Comparison of ENCODE assay signal across 1 cellular context in the genomic region with DNA sequence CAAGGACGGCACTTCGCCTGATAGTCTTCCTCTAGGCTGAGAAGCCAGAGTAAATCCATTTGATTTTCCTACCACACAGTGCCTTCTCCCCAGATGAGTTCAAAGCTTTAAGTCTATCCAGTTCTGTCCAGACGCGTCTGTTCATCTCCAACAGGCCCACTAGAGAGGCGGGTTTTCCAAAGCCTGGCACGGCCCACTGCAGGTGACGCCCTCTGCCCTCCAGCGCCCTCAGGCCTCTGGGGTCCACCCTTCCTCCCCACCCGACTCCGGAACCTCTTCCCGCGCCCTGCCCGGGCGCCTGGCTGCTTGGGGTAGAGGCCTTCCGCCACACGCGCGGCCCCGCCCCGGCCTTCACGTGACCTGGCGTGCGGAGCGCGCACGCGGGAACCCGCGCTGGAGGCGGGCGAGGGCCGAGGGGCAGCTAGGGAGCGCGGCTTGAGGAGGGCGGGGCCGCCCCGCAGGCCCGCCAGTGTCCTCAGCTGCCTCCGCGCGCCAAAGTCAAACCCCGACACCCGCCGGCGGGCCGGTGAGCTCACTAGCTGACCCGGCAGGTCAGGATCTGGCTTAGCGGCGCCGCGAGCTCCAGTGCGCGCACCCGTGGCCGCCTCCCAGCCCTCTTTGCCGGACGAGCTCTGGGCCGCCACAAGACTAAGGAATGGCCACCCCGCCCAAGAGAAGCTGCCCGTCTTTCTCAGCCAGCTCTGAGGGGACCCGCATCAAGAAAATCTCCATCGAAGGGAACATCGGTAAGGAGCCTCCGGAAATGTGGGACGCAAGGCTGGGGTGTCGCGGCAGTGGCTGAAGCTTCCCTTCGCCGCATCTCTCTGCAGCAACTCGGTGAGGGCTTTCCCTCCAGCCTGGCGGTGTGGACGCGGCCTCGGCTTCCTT.
A peak's percentile ranks its signal among the peaks of the same experiment; 100 is the strongest.
TF ChIP-seq lines count a peak whose summit lies in the region.

Gene DCK, plus strand, starts transcription at position 469 of the 888 bp plus-strand sequence. Its CDS starts 187 bp downstream, at position 656.

TF ChIP-seq in K562, 482 proteins besides CTCF, POLR2A, EP300 and RAD21 (continued from another document and continues in another):
- no peak for TF ChIP-seq ELK3 (CRISPR knock-in tag; IDR thresholded peaks at IDR 0.05)
- TF ChIP-seq ZFP36 (IDR thresholded peaks at IDR 0.05; ENCODE audit: low read depth, low read length, partially characterized antibody): no peak
- no peak for TF ChIP-seq SRSF9 (IDR thresholded peaks at IDR 0.05; ENCODE audit: borderline replicate concordance, low read depth, low read length)
- TF ChIP-seq MTA2 (IDR thresholded peaks at IDR 0.05; ENCODE audit: low read depth): no peak
- TF ChIP-seq ZNF589 (CRISPR knock-in tag; IDR thresholded peaks at IDR 0.05; ENCODE audit: low read depth): peak; percentile 62; the same call in 1 of the 2 replicates
- TF ChIP-seq SRSF3 (IDR thresholded peaks at IDR 0.05; ENCODE audit: insufficient read depth, low read length): no peak
- TF ChIP-seq, protein P1, sequence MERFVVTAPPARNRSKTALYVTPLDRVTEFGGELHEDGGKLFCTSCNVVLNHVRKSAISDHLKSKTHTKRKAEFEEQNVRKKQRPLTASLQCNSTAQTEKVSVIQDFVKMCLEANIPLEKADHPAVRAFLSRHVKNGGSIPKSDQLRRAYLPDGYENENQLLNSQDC (CRISPR knock-in tag; IDR thresholded peaks at IDR 0.05): no peak
- peak; percentile 32; the same call in 1 of the 2 replicates for TF ChIP-seq SMARCA4 (IDR thresholded peaks at IDR 0.05)
- peak; percentile 76; the same call in 1 of the 2 replicates for TF ChIP-seq CBX1 (IDR thresholded peaks at IDR 0.05; ENCODE audit: low read depth)
- TF ChIP-seq CREM (IDR thresholded peaks at IDR 0.05; ENCODE audit: low read depth): no peak; the same call in none of the 2 replicates
- no peak for TF ChIP-seq BRD9 (IDR thresholded peaks at IDR 0.05; ENCODE audit: low read depth, partially characterized antibody)
- TF ChIP-seq SMC3 (conservative IDR thresholded peaks at IDR 0.05; ENCODE audit: insufficient read depth, low read depth, low read length): no peak
- no peak for TF ChIP-seq SMAD1 (IDR thresholded peaks at IDR 0.05; ENCODE audit: low read depth, low read length, partially characterized antibody)
- no peak for TF ChIP-seq ESRRB (CRISPR knock-in tag; IDR thresholded peaks at IDR 0.05; ENCODE audit: borderline replicate concordance)
- no peak for TF ChIP-seq KAT8 (IDR thresholded peaks at IDR 0.05; ENCODE audit: low read depth)
- TF ChIP-seq POLR2H (tag; IDR thresholded peaks at IDR 0.05; ENCODE audit: low read depth): peak; percentile 80
- TF ChIP-seq, protein P2, sequence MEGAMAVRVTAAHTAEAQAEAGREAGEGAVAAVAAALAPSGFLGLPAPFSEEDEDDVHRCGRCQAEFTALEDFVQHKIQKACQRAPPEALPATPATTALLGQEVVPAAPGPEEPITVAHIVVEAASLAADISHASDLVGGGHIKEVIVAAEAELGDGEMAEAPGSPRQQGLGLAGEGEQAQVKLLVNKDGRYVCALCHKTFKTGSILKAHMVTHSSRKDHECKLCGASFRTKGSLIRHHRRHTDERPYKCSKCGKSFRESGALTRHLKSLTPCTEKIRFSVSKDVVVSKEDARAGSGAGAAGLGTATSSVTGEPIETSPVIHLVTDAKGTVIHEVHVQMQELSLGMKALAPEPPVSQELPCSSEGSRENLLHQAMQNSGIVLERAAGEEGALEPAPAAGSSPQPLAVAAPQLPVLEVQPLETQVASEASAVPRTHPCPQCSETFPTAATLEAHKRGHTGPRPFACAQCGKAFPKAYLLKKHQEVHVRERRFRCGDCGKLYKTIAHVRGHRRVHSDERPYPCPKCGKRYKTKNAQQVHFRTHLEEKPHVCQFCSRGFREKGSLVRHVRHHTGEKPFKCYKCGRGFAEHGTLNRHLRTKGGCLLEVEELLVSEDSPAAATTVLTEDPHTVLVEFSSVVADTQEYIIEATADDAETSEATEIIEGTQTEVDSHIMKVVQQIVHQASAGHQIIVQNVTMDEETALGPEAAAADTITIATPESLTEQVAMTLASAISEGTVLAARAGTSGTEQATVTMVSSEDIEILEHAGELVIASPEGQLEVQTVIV (CRISPR knock-in tag; IDR thresholded peaks at IDR 0.05; ENCODE audit: borderline replicate concordance): no peak
- no peak for TF ChIP-seq RBM39 (optimal IDR thresholded peaks at IDR 0.05; ENCODE audit: low read depth, low read length)
- no peak for TF ChIP-seq ZNF830 (CRISPR knock-in tag; IDR thresholded peaks at IDR 0.05)
- TF ChIP-seq ZSCAN29 (IDR thresholded peaks at IDR 0.05): peak; percentile 93
- TF ChIP-seq, protein P3, sequence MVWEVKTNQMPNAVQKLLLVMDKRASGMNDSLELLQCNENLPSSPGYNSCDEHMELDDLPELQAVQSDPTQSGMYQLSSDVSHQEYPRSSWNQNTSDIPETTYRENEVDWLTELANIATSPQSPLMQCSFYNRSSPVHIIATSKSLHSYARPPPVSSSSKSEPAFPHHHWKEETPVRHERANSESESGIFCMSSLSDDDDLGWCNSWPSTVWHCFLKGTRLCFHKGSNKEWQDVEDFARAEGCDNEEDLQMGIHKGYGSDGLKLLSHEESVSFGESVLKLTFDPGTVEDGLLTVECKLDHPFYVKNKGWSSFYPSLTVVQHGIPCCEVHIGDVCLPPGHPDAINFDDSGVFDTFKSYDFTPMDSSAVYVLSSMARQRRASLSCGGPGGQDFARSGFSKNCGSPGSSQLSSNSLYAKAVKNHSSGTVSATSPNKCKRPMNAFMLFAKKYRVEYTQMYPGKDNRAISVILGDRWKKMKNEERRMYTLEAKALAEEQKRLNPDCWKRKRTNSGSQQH (CRISPR knock-in tag; IDR thresholded peaks at IDR 0.05): no peak
- TF ChIP-seq, protein P4, sequence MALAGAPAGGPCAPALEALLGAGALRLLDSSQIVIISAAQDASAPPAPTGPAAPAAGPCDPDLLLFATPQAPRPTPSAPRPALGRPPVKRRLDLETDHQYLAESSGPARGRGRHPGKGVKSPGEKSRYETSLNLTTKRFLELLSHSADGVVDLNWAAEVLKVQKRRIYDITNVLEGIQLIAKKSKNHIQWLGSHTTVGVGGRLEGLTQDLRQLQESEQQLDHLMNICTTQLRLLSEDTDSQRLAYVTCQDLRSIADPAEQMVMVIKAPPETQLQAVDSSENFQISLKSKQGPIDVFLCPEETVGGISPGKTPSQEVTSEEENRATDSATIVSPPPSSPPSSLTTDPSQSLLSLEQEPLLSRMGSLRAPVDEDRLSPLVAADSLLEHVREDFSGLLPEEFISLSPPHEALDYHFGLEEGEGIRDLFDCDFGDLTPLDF (CRISPR knock-in tag; IDR thresholded peaks at IDR 0.05): peak; percentile 97
- TF ChIP-seq CHD4 (IDR thresholded peaks at IDR 0.05; ENCODE audit: insufficient read depth, insufficient replicate concordance, low read depth, low read length, poor library complexity, severe bottlenecking): no peak
- no peak for TF ChIP-seq CEBPB (tag; IDR thresholded peaks at IDR 0.05)
- no peak for TF ChIP-seq SMARCB1 (IDR thresholded peaks at IDR 0.05; ENCODE audit: insufficient read length, low read depth)
- no peak for TF ChIP-seq COPS2 (conservative IDR thresholded peaks at IDR 0.05)
- TF ChIP-seq CBX5 (IDR thresholded peaks at IDR 0.05; ENCODE audit: borderline replicate concordance, low read depth): no peak
- 0 out of 2 replicates have a peak, but pooled peaks have one; percentile 8 for TF ChIP-seq CREB1 (IDR thresholded peaks at IDR 0.05)
- TF ChIP-seq CREB1 (CRISPR knock-in tag; IDR thresholded peaks at IDR 0.05): no peak
- TF ChIP-seq ZC3H8 (IDR thresholded peaks at IDR 0.05): no peak
- no peak for TF ChIP-seq U2AF2 (optimal IDR thresholded peaks at IDR 0.05; ENCODE audit: low read depth, low read length)
- TF ChIP-seq FOS (IDR thresholded peaks at IDR 0.05; ENCODE audit: extremely low read depth, insufficient read length): no peak
- peak; percentile 92 for TF ChIP-seq E2F4 (CRISPR knock-in tag; IDR thresholded peaks at IDR 0.05; ENCODE audit: low read depth)
- TF ChIP-seq DACH1 (IDR thresholded peaks at IDR 0.05; ENCODE audit: partially characterized antibody): no peak
- no peak for TF ChIP-seq ZNF347 (CRISPR knock-in tag; IDR thresholded peaks at IDR 0.05; ENCODE audit: low read depth)
- peak; percentile 79; the same call in 1 of the 2 replicates for TF ChIP-seq OTX1 (CRISPR knock-in tag; IDR thresholded peaks at IDR 0.05)
- TF ChIP-seq HSF4 (CRISPR knock-in tag; IDR thresholded peaks at IDR 0.05; ENCODE audit: borderline replicate concordance): no peak
- no peak for TF ChIP-seq ARID3B (CRISPR knock-in tag; IDR thresholded peaks at IDR 0.05; ENCODE audit: borderline replicate concordance)
- TF ChIP-seq PHF21A (IDR thresholded peaks at IDR 0.05; ENCODE audit: borderline replicate concordance, low read depth): no peak
- TF ChIP-seq, protein P5, sequence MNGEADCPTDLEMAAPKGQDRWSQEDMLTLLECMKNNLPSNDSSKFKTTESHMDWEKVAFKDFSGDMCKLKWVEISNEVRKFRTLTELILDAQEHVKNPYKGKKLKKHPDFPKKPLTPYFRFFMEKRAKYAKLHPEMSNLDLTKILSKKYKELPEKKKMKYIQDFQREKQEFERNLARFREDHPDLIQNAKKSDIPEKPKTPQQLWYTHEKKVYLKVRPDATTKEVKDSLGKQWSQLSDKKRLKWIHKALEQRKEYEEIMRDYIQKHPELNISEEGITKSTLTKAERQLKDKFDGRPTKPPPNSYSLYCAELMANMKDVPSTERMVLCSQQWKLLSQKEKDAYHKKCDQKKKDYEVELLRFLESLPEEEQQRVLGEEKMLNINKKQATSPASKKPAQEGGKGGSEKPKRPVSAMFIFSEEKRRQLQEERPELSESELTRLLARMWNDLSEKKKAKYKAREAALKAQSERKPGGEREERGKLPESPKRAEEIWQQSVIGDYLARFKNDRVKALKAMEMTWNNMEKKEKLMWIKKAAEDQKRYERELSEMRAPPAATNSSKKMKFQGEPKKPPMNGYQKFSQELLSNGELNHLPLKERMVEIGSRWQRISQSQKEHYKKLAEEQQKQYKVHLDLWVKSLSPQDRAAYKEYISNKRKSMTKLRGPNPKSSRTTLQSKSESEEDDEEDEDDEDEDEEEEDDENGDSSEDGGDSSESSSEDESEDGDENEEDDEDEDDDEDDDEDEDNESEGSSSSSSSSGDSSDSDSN (IDR thresholded peaks at IDR 0.05; ENCODE audit: borderline replicate concordance in 1 of 2, low read depth in 2 of 2, low read length in 2 of 2): peak; percentile 85 to 92; a peak in 3 of 4 replicates
- TF ChIP-seq BRF2 (IDR thresholded peaks at IDR 0.05; ENCODE audit: borderline replicate concordance, insufficient read depth, insufficient read length): no peak
- TF ChIP-seq BRF1 (IDR thresholded peaks at IDR 0.05; ENCODE audit: borderline replicate concordance, extremely low read depth, insufficient read length): no peak
- peak; percentile 70 for TF ChIP-seq ZNF431 (CRISPR knock-in tag; IDR thresholded peaks at IDR 0.05)
- TF ChIP-seq KLF10 (CRISPR knock-in tag; IDR thresholded peaks at IDR 0.05): no peak
- peak; percentile 73; the same call in 1 of the 2 replicates for TF ChIP-seq PML (IDR thresholded peaks at IDR 0.05; ENCODE audit: low read length)
- TF ChIP-seq SETDB1 (IDR thresholded peaks at IDR 0.05; ENCODE audit: low read length): no peak
- TF ChIP-seq HNRNPH1 (optimal IDR thresholded peaks at IDR 0.05; ENCODE audit: low read depth, low read length): no peak
- no peak for TF ChIP-seq TCF7 (IDR thresholded peaks at IDR 0.05; ENCODE audit: borderline replicate concordance)
- TF ChIP-seq, protein P6, sequence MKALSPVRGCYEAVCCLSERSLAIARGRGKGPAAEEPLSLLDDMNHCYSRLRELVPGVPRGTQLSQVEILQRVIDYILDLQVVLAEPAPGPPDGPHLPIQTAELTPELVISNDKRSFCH (CRISPR knock-in tag; IDR thresholded peaks at IDR 0.05): no peak
- TF ChIP-seq, protein P6 (tag; IDR thresholded peaks at IDR 0.05): no peak; the same call in 1 of the 2 replicates
- no peak for TF ChIP-seq PRPF4 (IDR thresholded peaks at IDR 0.05; ENCODE audit: insufficient read depth, low read depth, low read length, poor library complexity, severe bottlenecking)
- no peak for TF ChIP-seq CSDE1 (IDR thresholded peaks at IDR 0.05)
- no peak for TF ChIP-seq HDAC6 (IDR thresholded peaks at IDR 0.05; ENCODE audit: low read depth, low read length)
- no peak for TF ChIP-seq RBM14 (IDR thresholded peaks at IDR 0.05; ENCODE audit: borderline replicate concordance, insufficient read depth, low read depth, low read length)
- TF ChIP-seq MXI1 (IDR thresholded peaks at IDR 0.05; ENCODE audit: low read depth, low read length): no peak
